10 cellular contexts compared by ENCODE assay signal in the genomic region with DNA sequence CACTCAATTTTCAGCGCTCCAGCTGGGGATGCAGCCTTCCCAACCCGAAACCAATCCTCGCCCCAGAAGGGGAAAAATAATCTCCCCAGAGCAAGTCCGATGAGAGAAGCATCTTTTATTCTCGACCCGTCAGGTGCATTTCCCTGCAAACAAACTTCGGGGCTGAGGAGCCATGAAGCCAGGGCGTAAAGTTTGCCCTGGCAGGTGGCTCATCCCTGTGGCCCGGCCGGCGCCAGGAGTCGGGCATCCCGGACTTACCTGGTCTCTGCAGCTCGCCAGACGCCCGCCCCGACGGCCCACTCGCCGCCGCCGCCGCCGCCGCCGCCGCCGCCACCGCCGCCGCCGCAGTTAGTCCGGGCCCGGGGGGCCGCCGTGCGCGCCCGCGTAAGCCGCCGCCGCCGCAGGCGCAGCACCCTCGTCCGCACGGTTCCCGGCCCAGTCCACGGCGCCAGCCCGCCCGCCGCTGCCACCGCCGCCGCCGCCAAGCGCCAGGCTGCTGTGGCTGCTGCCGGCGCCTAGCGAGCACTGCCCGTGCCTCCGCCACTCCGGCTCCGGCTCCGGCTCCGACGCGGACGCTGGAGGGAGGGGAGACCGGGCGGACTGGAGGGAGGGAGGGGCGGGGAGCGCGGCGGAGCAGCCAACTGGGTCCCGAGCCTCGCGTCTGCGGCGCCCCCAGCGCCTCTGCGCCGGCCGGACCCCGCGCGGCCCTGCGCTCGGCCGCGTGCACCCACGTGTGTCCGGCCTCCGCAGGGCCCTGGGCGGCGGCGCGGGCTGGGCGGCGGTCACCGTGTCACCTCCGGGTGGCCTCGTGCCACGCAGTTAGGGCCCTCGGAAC. TPM values are rescaled to one million over a fixed set of nuclear protein-coding genes. Genes with fewer than 3 reads are reported as not detected.
DNase-seq lines count a peak whose midpoint lies in the region; ATAC-seq and TF ChIP-seq lines count a peak whose summit lies in the region.
"Had no signal": no experiment of that assay in that cellular context is flagged by ENCODE, and none has a peak within 500 bp of the region (broad histone marks: within the 10 kb centered on the region; RNA-seq: fewer than 3 reads in every experiment).

A gene (minus strand): TSS at position 527 of the 835 bp plus-strand sequence. CDS start 93,547 bp downstream, outside the sequence.

- H3K9me3 ChIP-seq in duodenal mucosa (ENCODE audit: control insufficient read depth in 1 of 2, low read length in 2 of 2) (no peaks in the 10 kb centered on the region), thoracic aorta (no peaks in the 10 kb centered on the region)
- H3K9me3 ChIP-seq: A549 had no signal

- ATAC-seq in thoracic aorta (ENCODE audit: insufficient number of reproducible peaks, low FRiP score, low read depth): no peak
- ATAC-seq: A549 had no signal

- peaks cover 10% of the 10 kb centered on the region for H3K27me3 Mint-ChIP-seq in activated CD4-positive, alpha-beta memory T cell treated with anti-CD3 and anti-CD28 coated beads, Interleukin-2, amount 10 ng/mL, durations not matched to agents 7 days and 5 days

- H3K9ac ChIP-seq in duodenal mucosa (ENCODE audit: low read depth in 1 of 2, low read length in 2 of 2): peak within 1 kb of the TSS in 1 of 2 donors; percentile 26

- 2 to 3% methylated on average over 22 to 62 of the region's 107 CpGs for WGBS in lower leg skin, 2 donors

- H3K4me1 ChIP-seq in duodenal mucosa (ENCODE audit: control insufficient read depth in 1 of 2, insufficient read depth in 2 of 2, low read length in 2 of 2): no peaks in the 10 kb centered on the region
- peaks cover 0 to 11% of the 10 kb centered on the region in 2 donors for H3K4me1 ChIP-seq in thoracic aorta (ENCODE audit: control insufficient read depth in 1 of 2, low read depth in 2 of 2)
- H3K4me1 ChIP-seq: A549 had no signal

- no peaks in the 10 kb centered on the region for H3K9me3 Mint-ChIP-seq in activated CD4-positive, alpha-beta memory T cell treated with anti-CD3 and anti-CD28 coated beads, Interleukin-2, amount 10 ng/mL, durations not matched to agents 7 days and 5 days

- POLR2A ChIA-PET in activated CD4-positive, alpha-beta memory T cell treated with anti-CD3 and anti-CD28 coated beads, Interleukin-2, amount 10 ng/mL, durations not matched to agents 7 days and 5 days (lab: Charles Lee): no interaction called here

- H3K27ac ChIP-seq in duodenal mucosa (ENCODE audit: low read depth, low read length) (no peak within 1 kb of the TSS), thoracic aorta (peak within 1 kb of the TSS; percentile 29 to 38)
- H3K27ac ChIP-seq: A549 had no signal

- no peak for TF ChIP-seq POLR2A in lower leg skin (IDR thresholded peaks at IDR 0.05)

- H3K4me3 Mint-ChIP-seq in activated CD4-positive, alpha-beta memory T cell treated with anti-CD3 and anti-CD28 coated beads, Interleukin-2, amount 10 ng/mL, durations not matched to agents 7 days and 5 days: no peak within 1 kb of the TSS
- H3K4me3 Mint-ChIP-seq: activated naive CD8-positive, alpha-beta T cell had no signal

- CTCF ChIA-PET in activated CD4-positive, alpha-beta memory T cell treated with anti-CD3 and anti-CD28 coated beads, Interleukin-2, amount 10 ng/mL, durations not matched to agents 7 days and 5 days (lab: Charles Lee): no interaction called here

- H3K36me3 Mint-ChIP-seq in activated CD4-positive, alpha-beta memory T cell treated with anti-CD3 and anti-CD28 coated beads, Interleukin-2, amount 10 ng/mL, durations not matched to agents 7 days and 5 days (ENCODE audit: low read depth): no peaks in the 10 kb centered on the region
- H3K36me3 Mint-ChIP-seq: activated naive CD8-positive, alpha-beta T cell had no signal

- H3K4me3 ChIP-seq in duodenal mucosa (ENCODE audit: low read depth in 1 of 2, low read length in 2 of 2): peak within 1 kb of the TSS; percentile 68 to 75
- peak within 1 kb of the TSS; percentile 17 for H3K4me3 ChIP-seq in lower leg skin (ENCODE audit: low read depth, poor library complexity, severe bottlenecking)
- H3K4me3 ChIP-seq in thoracic aorta: peak within 1 kb of the TSS; percentile 80
- H3K4me3 ChIP-seq: A549 had no signal

- no peaks in the 10 kb centered on the region for H3K4me1 Mint-ChIP-seq in activated CD4-positive, alpha-beta memory T cell treated with anti-CD3 and anti-CD28 coated beads, Interleukin-2, amount 10 ng/mL, durations not matched to agents 7 days and 5 days

- H3K27me3 ChIP-seq in duodenal mucosa (ENCODE audit: control insufficient read depth in 1 of 2, insufficient read depth in 2 of 2, low read length in 2 of 2) (peaks cover 0 to 12% of the 10 kb centered on the region in 2 donors), thoracic aorta (replicated peaks; ENCODE audit: insufficient read depth) (no peaks in the 10 kb centered on the region)

- no peak within 1 kb of the TSS for H3K27ac Mint-ChIP-seq in activated CD4-positive, alpha-beta memory T cell treated with anti-CD3 and anti-CD28 coated beads, Interleukin-2, amount 10 ng/mL, durations not matched to agents 7 days and 5 days
- H3K27ac Mint-ChIP-seq: activated naive CD8-positive, alpha-beta T cell had no signal

- no peak for TF ChIP-seq CTCF in lower leg skin (IDR thresholded peaks at IDR 0.05)
- no peak for TF ChIP-seq CTCF in thoracic aorta (IDR thresholded peaks at IDR 0.05)

- DNase-seq in DMS53 (lab: John Stamatoyannopoulos, UW) (peak; percentile 58), DMS53 treated with DMSO at 0.1 percent for 48 hours (lab: John Stamatoyannopoulos, UW; ENCODE audit: unreplicated experiment) (no peak), lower leg skin (ENCODE audit: low spot score in 2 of 2) (no peak), thoracic aorta (ENCODE audit: low spot score) (no peak), NCI-H226 (no peak)
- no peak for DNase-seq in activated CD4-positive, alpha-beta memory T cell treated with anti-CD3 and anti-CD28 coated beads, Interleukin-2, amount 10 ng/mL, durations not matched to agents 7 days and 5 days
- DNase-seq in stimulated activated CD4-positive, alpha-beta T cell treated with anti-CD3 and anti-CD28 coated beads, Interleukin-4, amount 100 ng/mL, for 24 hours: no peak

- H3K36me3 ChIP-seq in duodenal mucosa (ENCODE audit: control insufficient read depth in 1 of 2, insufficient read depth in 2 of 2, low read length in 2 of 2) (no peaks in the 10 kb centered on the region), thoracic aorta (no peaks in the 10 kb centered on the region)

- intact Hi-C loops in lower leg skin (cut with DNase I; ENCODE audit: low total_unique reads): no loop called here

RNA-seq across cellular contexts. Expression of the gene that starts here (rescaled TPM):
- total RNA-seq in lower leg skin: 1 to 10 TPM in 1 of 4 donors, under 1 TPM in 3; 0.15 to 1.9 (median 0.51) TPM
- total RNA-seq in thoracic aorta: 1 to 10 TPM; 6.5 to 9.7 TPM
- not detected for total RNA-seq in activated CD4-positive, alpha-beta memory T cell treated with anti-CD3 and anti-CD28 coated beads, Interleukin-2, amount 10 ng/mL, durations not matched to agents 7 days and 5 days

Comparison
In these comparisons a context has a peak if more than half of its experiments do, and no peak if none do; other contexts are left out.
1. H3K4me3 ChIP-seq: peak in every context shown above with its lines; median percentile 80 in thoracic aorta; 72 in duodenal mucosa; 17 in lower leg skin.